ENCODE assay signal across 8 cellular contexts in genomic region chr11:19553683-19554333, GRCh38.
DNase-seq lines count a peak whose midpoint lies in the region; ATAC-seq, FAIRE-seq and TF ChIP-seq lines count a peak whose summit lies in the region.

No MANE protein-coding gene starts in this region.

- DNase-seq in ELF-1 (ENCODE audit: low read depth, low spot score), result peak; percentile 83
- DNase-seq in NCI-H2029 (lab: John Stamatoyannopoulos, UW), result peak; percentile 61
- DNase-seq in breast epithelium (ENCODE audit: low spot score in 2 of 2), result peak; percentile 47 to 82
- peak; percentile 88 for DNase-seq in kidney
- DNase-seq in stimulated activated CD4-positive, alpha-beta T cell treated with anti-CD3 and anti-CD28 coated beads, Interleukin-2, amount 100 ng/mL, for 24 hours, result peak; percentile 78 to 84

- H3K9me3 ChIP-seq in breast epithelium, result no peaks in the 10 kb centered on the region
- no peaks in the 10 kb centered on the region for H3K9me3 ChIP-seq in kidney (ENCODE audit: control insufficient read depth in 1 of 2, low read length in 2 of 2)

- peak; percentile 83 for TF ChIP-seq CTCF in VCaP (conservative IDR thresholded peaks at IDR 0.05)
- peak; percentile 47 to 86 (median 86) for TF ChIP-seq CTCF in breast epithelium (IDR thresholded peaks at IDR 0.05)
- peak; percentile 85 for TF ChIP-seq CTCF in kidney (IDR thresholded peaks at IDR 0.05; ENCODE audit: borderline replicate concordance, extremely low read depth, insufficient read depth)

- ATAC-seq in HG02610 (IDR thresholded peaks at IDR 0.05; ENCODE audit: unreplicated experiment) (peak; percentile 60), HG02642 (IDR thresholded peaks at IDR 0.05; ENCODE audit: poor library complexity, unreplicated experiment) (no peak)

- no peak for TF ChIP-seq POLR2A in breast epithelium (IDR thresholded peaks at IDR 0.05)

- no peak for FAIRE-seq in kidney (lab: Jason Lieb, UNC)

- no peaks in the 10 kb centered on the region for H3K27me3 ChIP-seq in breast epithelium

- intact Hi-C loops in breast epithelium (cut with DNase I; ENCODE audit: low total_unique reads) (no loop called here), kidney (cut with DNase I) (loop anchor here (5.0 to 10.0 kb wide), 2 partner anchors 237 to 479 kb away; no protein-coding TSS in a partner anchor)

- H3K9ac ChIP-seq in kidney (ENCODE audit: low read length in 2 of 2), result no peak overlapping the region

- H3K27ac ChIP-seq in VCaP (no peak overlapping the region), breast epithelium (no peak overlapping the region), kidney (ENCODE audit: low read depth in 2 of 2, low read length in 2 of 2) (no peak overlapping the region)

- H3K4me3 ChIP-seq in breast epithelium (no peak overlapping the region), kidney (ENCODE audit: low read length in 2 of 2) (no peak overlapping the region)

- no peaks in the 10 kb centered on the region for H3K4me1 ChIP-seq in breast epithelium
- no peaks in the 10 kb centered on the region for H3K4me1 ChIP-seq in kidney (ENCODE audit: control insufficient read depth in 1 of 2, insufficient read depth in 1 of 2, low read depth in 1 of 2, low read length in 2 of 2)

- no peaks in the 10 kb centered on the region for H3K36me3 ChIP-seq in breast epithelium
- H3K36me3 ChIP-seq in kidney (ENCODE audit: control insufficient read depth in 1 of 2, insufficient read depth in 2 of 2, low read length in 2 of 2), result no peaks in the 10 kb centered on the region
